Comparison of ENCODE assay signal across 1 cellular context in the genomic region with DNA sequence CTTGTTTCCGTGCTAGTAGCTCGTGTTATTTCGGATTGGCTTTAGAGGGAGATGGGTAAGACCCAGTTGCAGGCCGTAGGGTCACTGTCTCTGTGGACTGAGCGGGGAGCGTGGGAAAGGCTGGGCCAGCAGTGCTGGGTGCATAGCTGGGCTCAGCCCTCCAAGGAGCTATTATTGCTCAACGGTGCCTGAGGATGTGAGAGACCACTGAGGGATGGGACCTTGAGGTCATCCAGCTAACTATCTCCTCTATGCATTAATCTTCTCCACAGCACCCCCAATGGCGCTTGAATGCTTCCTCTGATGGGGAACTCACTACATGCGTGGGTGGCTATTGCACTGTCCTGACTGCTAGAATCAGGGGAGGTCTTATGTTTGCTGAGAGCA.
TF ChIP-seq lines count a peak whose summit lies in the region.

No MANE protein-coding gene starts in this region.

TF ChIP-seq in H1, 55 proteins besides CTCF, POLR2A, EP300 and RAD21 (continued from another document):
- peak; percentile 81 for TF ChIP-seq KDM1A (IDR thresholded peaks at IDR 0.05; ENCODE audit: borderline replicate concordance, low read length)
